In genomic region chr4:112231779-112232713, GRCh38 we compare ENCODE assay signal across 1 cellular context.
TF ChIP-seq lines count a peak whose summit lies in the region.

Gene AP1AR, plus strand, starts transcription at chr4:112231787. Its CDS starts 305 bp downstream, at chr4:112232092.

TF ChIP-seq in HepG2, 621 proteins besides CTCF, POLR2A, EP300 and RAD21 (continued from another document and continues in another):
- TF ChIP-seq ZBTB49 (CRISPR knock-in tag; IDR thresholded peaks at IDR 0.05; ENCODE audit: borderline replicate concordance) (peak; percentile 38; the same call in 1 of the 2 replicates), DMAP1 (CRISPR knock-in tag; IDR thresholded peaks at IDR 0.05) (peak; percentile 91), CHCHD3 (CRISPR knock-in tag; IDR thresholded peaks at IDR 0.05) (no peak), ZNF781 (CRISPR knock-in tag; IDR thresholded peaks at IDR 0.05; ENCODE audit: borderline replicate concordance, not compliant biosample characterization) (peak; percentile 63), RORA (CRISPR knock-in tag; IDR thresholded peaks at IDR 0.05) (no peak), ZNF160 (CRISPR knock-in tag; IDR thresholded peaks at IDR 0.05) (no peak), ZNF329 (CRISPR knock-in tag; IDR thresholded peaks at IDR 0.05; ENCODE audit: low read depth) (peak; percentile 79; the same call in 1 of the 2 replicates), ZBED4 (CRISPR knock-in tag; IDR thresholded peaks at IDR 0.05; ENCODE audit: borderline replicate concordance) (peak; percentile 43; the same call in 1 of the 2 replicates), ZNF782 (CRISPR knock-in tag; IDR thresholded peaks at IDR 0.05; ENCODE audit: borderline replicate concordance) (peak; percentile 33; the same call in 1 of the 2 replicates), CHD2 (IDR thresholded peaks at IDR 0.05; ENCODE audit: low read depth, low read length) (no peak), HNRNPLL (IDR thresholded peaks at IDR 0.05; ENCODE audit: low read depth, low read length, poor library complexity, severe bottlenecking) (peak; percentile 57), HES4 (CRISPR knock-in tag; IDR thresholded peaks at IDR 0.05; ENCODE audit: borderline replicate concordance) (peak; percentile 85), CC2D1A (CRISPR knock-in tag; IDR thresholded peaks at IDR 0.05) (no peak), SALL2 (CRISPR knock-in tag; IDR thresholded peaks at IDR 0.05) (no peak), IKZF1 (IDR thresholded peaks at IDR 0.05) (no peak), ZNF280B (CRISPR knock-in tag; IDR thresholded peaks at IDR 0.05; ENCODE audit: borderline replicate concordance) (peak; percentile 58; the same call in 1 of the 2 replicates), ZNF788 (CRISPR knock-in tag; IDR thresholded peaks at IDR 0.05; ENCODE audit: borderline replicate concordance) (peak; percentile 74), XBP1 (CRISPR knock-in tag; IDR thresholded peaks at IDR 0.05) (no peak; the same call in 1 of the 2 replicates), ZNF724P (CRISPR knock-in tag; IDR thresholded peaks at IDR 0.05; ENCODE audit: borderline replicate concordance) (no peak), LBX2 (CRISPR knock-in tag; IDR thresholded peaks at IDR 0.05; ENCODE audit: borderline replicate concordance) (no peak; the same call in 1 of the 2 replicates), PRMT3 (CRISPR knock-in tag; IDR thresholded peaks at IDR 0.05; ENCODE audit: borderline replicate concordance, low read depth) (0 out of 2 replicates have a peak, but pooled peaks have one; percentile 55), PHF5A (CRISPR knock-in tag; IDR thresholded peaks at IDR 0.05; ENCODE audit: low read depth, unreplicated experiment) (no peak), MIER2 (CRISPR knock-in tag; IDR thresholded peaks at IDR 0.05) (0 out of 2 replicates have a peak, but pooled peaks have one; percentile 11), ZNF646 (CRISPR knock-in tag; IDR thresholded peaks at IDR 0.05) (no peak; the same call in 1 of the 2 replicates), CEBPG (CRISPR knock-in tag; IDR thresholded peaks at IDR 0.05) (no peak), ELF4 (CRISPR knock-in tag; IDR thresholded peaks at IDR 0.05; ENCODE audit: borderline replicate concordance) (no peak; the same call in 1 of the 2 replicates), ZFP90 (CRISPR knock-in tag; IDR thresholded peaks at IDR 0.05; ENCODE audit: borderline replicate concordance) (peak; percentile 58), ZNF260 (CRISPR knock-in tag; IDR thresholded peaks at IDR 0.05; ENCODE audit: borderline replicate concordance, low read depth) (no peak), AGO1 (IDR thresholded peaks at IDR 0.05; ENCODE audit: low read depth, low read length, poor library complexity, severe bottlenecking) (peak; percentile 70), ETV6 (CRISPR knock-in tag; conservative IDR thresholded peaks at IDR 0.05) (0 out of 2 replicates have a peak, but pooled peaks have one; percentile 17), ZNF780A (CRISPR knock-in tag; IDR thresholded peaks at IDR 0.05) (no peak), TRIM24 (CRISPR knock-in tag; IDR thresholded peaks at IDR 0.05) (no peak), ZBTB39 (CRISPR knock-in tag; IDR thresholded peaks at IDR 0.05) (no peak; the same call in 1 of the 2 replicates), IKZF4 (CRISPR knock-in tag; IDR thresholded peaks at IDR 0.05; ENCODE audit: borderline replicate concordance, low read depth, not compliant biosample characterization) (no peak), ZFP91 (CRISPR knock-in tag; IDR thresholded peaks at IDR 0.05; ENCODE audit: borderline replicate concordance) (peak; percentile 95; the same call in 1 of the 2 replicates), SMARCE1 (IDR thresholded peaks at IDR 0.05; ENCODE audit: borderline replicate concordance) (no peak), ZNF180 (CRISPR knock-in tag; IDR thresholded peaks at IDR 0.05; ENCODE audit: borderline replicate concordance, low read depth) (no peak)
